In the genomic region with DNA sequence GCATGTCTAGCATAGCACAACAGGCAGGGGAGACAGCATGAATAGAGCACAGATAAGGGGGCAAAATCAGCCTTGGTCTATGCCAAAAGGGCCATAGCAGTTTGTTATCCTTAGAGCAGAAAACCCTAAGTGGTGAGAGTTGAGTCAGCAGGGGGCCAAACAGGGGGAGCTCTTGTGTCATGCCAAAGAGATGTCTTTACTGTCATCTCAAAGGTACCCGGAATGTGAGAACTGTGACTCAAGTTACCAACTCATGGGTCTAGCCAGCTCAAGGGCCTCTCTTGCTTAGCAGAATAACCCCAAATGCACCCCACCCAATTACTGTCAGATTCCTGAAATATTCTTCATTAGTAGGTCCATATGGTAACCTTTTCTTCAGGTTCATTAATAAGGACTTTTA, we compare ENCODE assay signal across 14 cellular contexts. TPM values are rescaled to one million over a fixed set of nuclear protein-coding genes. Genes with fewer than 3 reads are reported as not detected.
DNase-seq lines count a peak whose midpoint lies in the region; ATAC-seq lines count a peak whose summit lies in the region.
"Had no signal": no experiment of that assay in that cellular context is flagged by ENCODE, and none has a peak within 500 bp of the region (broad histone marks: within the 10 kb centered on the region; RNA-seq: fewer than 3 reads in every experiment).

No MANE protein-coding gene starts in this region.

- H3K9me3 ChIP-seq in skeletal muscle satellite cell (replicated peaks; ENCODE audit: low read length): no peaks in the 10 kb centered on the region
- H3K9me3 ChIP-seq: pancreas, thyroid gland had no signal

- ATAC-seq in activated CD4-positive, CD25-positive, alpha-beta regulatory T cell treated with anti-CD3 and anti-CD28 coated beads, Interleukin-2, amount 50 U/mL, for 24 hours: peak; percentile 41 to 48
- peak; percentile 88 to 89 for ATAC-seq in activated T-cell treated with anti-CD3 and anti-CD28 coated beads, Interleukin-2, amount 50 U/mL, for 72 hours (replicated peaks in 1 of 2)
- ATAC-seq in left cardiac atrium: no peak
- ATAC-seq: pancreas had no signal

- H3K4me3 ChIP-seq in skeletal muscle satellite cell (ENCODE audit: low read length): peak overlapping the region; percentile 9
- H3K4me3 ChIP-seq: pancreas, thyroid gland had no signal

- DNase-seq in activated CD4-positive, CD25-positive, alpha-beta regulatory T cell treated with anti-CD3 and anti-CD28 coated beads, Interleukin-2, amount 50 U/mL, for 72 hours: no peak
- DNase-seq in HS-27A (ENCODE audit: low read depth): peak; percentile 88
- peak; percentile 70 for DNase-seq in activated T-cell treated with anti-CD3 and anti-CD28 coated beads, Interleukin-2, amount 50 U/mL, for 72 hours
- no peak for DNase-seq in left cardiac atrium
- DNase-seq in NAMALWA (ENCODE audit: low spot score): no peak
- no peak for DNase-seq in NCI-H1417 treated with DMSO at 0.1 percent for 48 hours (lab: John Stamatoyannopoulos, UW)
- DNase-seq: 8988T, aorta, endodermal cell, NCI-H1048, pancreas, thyroid gland had no signal

- no peaks in the 10 kb centered on the region for H3K27me3 ChIP-seq in skeletal muscle satellite cell (ENCODE audit: control insufficient read depth, insufficient read depth, low read length)
- H3K27me3 ChIP-seq: pancreas, thyroid gland had no signal

- no peak overlapping the region for H3K4me2 ChIP-seq in skeletal muscle satellite cell (ENCODE audit: low read length)

- H3K9me3 Mint-ChIP-seq in activated T-cell treated with anti-CD3 and anti-CD28 coated beads, Interleukin-2, amount 50 U/mL, for 72 hours: no peaks in the 10 kb centered on the region
- H3K9me3 Mint-ChIP-seq: endodermal cell had no signal

- intact Hi-C loops in left cardiac atrium (cut with DNase I): no loop called here

- H3K9ac ChIP-seq in skeletal muscle satellite cell (ENCODE audit: low read depth, low read length): no peak overlapping the region

- H3K4me1 Mint-ChIP-seq in activated T-cell treated with anti-CD3 and anti-CD28 coated beads, Interleukin-2, amount 50 U/mL, for 72 hours (ENCODE audit: low read depth): peaks cover 5% of the 10 kb centered on the region

- H3K4me1 ChIP-seq in skeletal muscle satellite cell (ENCODE audit: control insufficient read depth, insufficient read depth, low read length): peaks cover 59% of the 10 kb centered on the region
- H3K4me1 ChIP-seq: pancreas, thyroid gland had no signal

- no peak overlapping the region for H3K4me3 Mint-ChIP-seq in activated T-cell treated with anti-CD3 and anti-CD28 coated beads, Interleukin-2, amount 50 U/mL, for 72 hours
- H3K4me3 Mint-ChIP-seq: endodermal cell had no signal

- no peaks in the 10 kb centered on the region for H3K36me3 ChIP-seq in skeletal muscle satellite cell (ENCODE audit: insufficient read depth, low read length)
- H3K36me3 ChIP-seq: pancreas, thyroid gland had no signal

- H3K36me3 Mint-ChIP-seq in activated T-cell treated with anti-CD3 and anti-CD28 coated beads, Interleukin-2, amount 50 U/mL, for 72 hours (ENCODE audit: insufficient read depth in 2 of 2): no peaks in the 10 kb centered on the region

- H3K27me3 Mint-ChIP-seq in activated T-cell treated with anti-CD3 and anti-CD28 coated beads, Interleukin-2, amount 50 U/mL, for 72 hours (ENCODE audit: low read depth): peaks cover 28% of the 10 kb centered on the region

- H3K27ac Mint-ChIP-seq in activated T-cell treated with anti-CD3 and anti-CD28 coated beads, Interleukin-2, amount 50 U/mL, for 72 hours: no peak overlapping the region
- H3K27ac Mint-ChIP-seq: endodermal cell had no signal

RNA-seq across cellular contexts. Expression of a gene that starts 45.9 kb away (rescaled TPM):
- total RNA-seq in activated T-cell treated with anti-CD3 and anti-CD28 coated beads, Interleukin-2, amount 50 U/mL, for 72 hours: 100 to 1,000 TPM; 209 to 226 TPM
- total RNA-seq in skeletal muscle satellite cell (2012; rRNA removed): 60.5 and 61.1 TPM in 2 replicates
- total RNA-seq in left cardiac atrium: 100 to 1,000 TPM; 120 to 136 TPM

Comparison
In these comparisons a context has a peak if more than half of its experiments do, and no peak if none do; other contexts are left out.
1. ATAC-seq: peak in activated CD4-positive, CD25-positive, alpha-beta regulatory T cell treated with anti-CD3 and anti-CD28 coated beads, Interleukin-2, amount 50 U/mL, for 24 hours (2 of 2) and activated T-cell treated with anti-CD3 and anti-CD28 coated beads, Interleukin-2, amount 50 U/mL, for 72 hours (2 of 2); none in left cardiac atrium (0 of 2).
2. DNase-seq: peak in HS-27A (single experiment) and activated T-cell treated with anti-CD3 and anti-CD28 coated beads, Interleukin-2, amount 50 U/mL, for 72 hours (2 of 2); none in activated CD4-positive, CD25-positive, alpha-beta regulatory T cell treated with anti-CD3 and anti-CD28 coated beads, Interleukin-2, amount 50 U/mL, for 72 hours (single experiment), left cardiac atrium (single experiment), NAMALWA (single experiment) and NCI-H1417 treated with DMSO at 0.1 percent for 48 hours (single experiment).